Comparison of ENCODE assay signal across 9 cellular contexts in the genomic region with DNA sequence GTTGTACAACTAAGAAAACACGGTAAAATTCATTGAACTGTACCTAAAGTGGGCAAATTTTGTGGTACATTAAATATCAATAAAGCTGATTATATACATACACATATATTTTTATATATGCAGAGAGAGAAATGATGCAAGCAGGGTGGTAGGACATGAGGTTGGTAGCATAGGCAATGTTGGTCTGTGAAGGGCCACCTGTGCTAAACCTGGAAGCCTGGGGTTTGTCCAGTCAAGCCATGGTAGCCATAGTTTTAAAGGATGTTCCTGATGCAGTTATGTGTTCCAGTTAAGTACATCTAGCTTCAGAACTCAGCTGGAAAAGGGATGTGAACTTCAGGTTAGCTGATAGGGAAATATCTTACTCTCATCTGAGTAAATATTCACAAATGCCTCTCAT.
A peak's percentile ranks its signal among the peaks of the same experiment; 100 is the strongest.
DNase-seq lines count a peak whose midpoint lies in the region; ATAC-seq and TF ChIP-seq lines count a peak whose summit lies in the region.
"Had no signal": no experiment of that assay in that cellular context is flagged by ENCODE, and none has a peak within 500 bp of the region (broad histone marks: within the 10 kb centered on the region; RNA-seq: fewer than 3 reads in every experiment).

No MANE protein-coding gene starts in this region.

- no peak overlapping the region for H2AFZ ChIP-seq in mesenchymal stem cell (ENCODE audit: low read depth, low read length)

- no peak overlapping the region for H2BK12ac ChIP-seq in mesenchymal stem cell (ENCODE audit: low read length in 2 of 2)

- no peak overlapping the region for H2BK15ac ChIP-seq in mesenchymal stem cell (ENCODE audit: low read depth, poor library complexity, severe bottlenecking)

- no peak overlapping the region for H2AK5ac ChIP-seq in mesenchymal stem cell (ENCODE audit: low read length, severe bottlenecking)

- no peaks in the 10 kb centered on the region for H3K27me3 ChIP-seq in A673 (replicated peaks; ENCODE audit: insufficient read depth, low read depth, low read length, poor library complexity)
- no peaks in the 10 kb centered on the region for H3K27me3 ChIP-seq in DOHH2 (ENCODE audit: control insufficient read depth, low read length)
- H3K27me3 ChIP-seq in WERI-Rb-1 (ENCODE audit: insufficient read depth, low read depth, severe bottlenecking): no peaks in the 10 kb centered on the region
- no peaks in the 10 kb centered on the region for H3K27me3 ChIP-seq in mesenchymal stem cell (ENCODE audit: control insufficient read depth in 1 of 2, insufficient read depth in 1 of 2, low read length in 2 of 2)
- H3K27me3 ChIP-seq in left lung: no peaks in the 10 kb centered on the region

- TF ChIP-seq CTCF in A673 (conservative IDR thresholded peaks at IDR 0.05; ENCODE audit: low read depth, low read length) (no peak), DOHH2 (IDR thresholded peaks at IDR 0.05; ENCODE audit: low read depth, low read length, poor library complexity, severe bottlenecking) (no peak), WERI-Rb-1 (IDR thresholded peaks at IDR 0.05; ENCODE audit: low read depth, low read length) (no peak), left lung (IDR thresholded peaks at IDR 0.05) (no peak)

- no TSS peak for BruUV-seq in A673 (replicated peaks; lab: Mats Ljungman, UMichigan)

- no peaks in the 10 kb centered on the region for H3K79me2 ChIP-seq in DOHH2 (ENCODE audit: control insufficient read depth, low read length)

- no peak for ATAC-seq in left lung

- no peak overlapping the region for H3K18ac ChIP-seq in mesenchymal stem cell (ENCODE audit: low read depth in 1 of 2, low read length in 2 of 2)

- intact Hi-C loops in A673 (cut with micrococcal nuclease; ENCODE audit: unreplicated experiment) (loop anchor here (10.0 kb wide), 2 partner anchors 182 to 1112 kb away; a partner anchor contains a TSS), left lung (cut with DNase I) (no loop called here)

- no CpG with 5 or more reads among the region's 1 CpG for WGBS in mesenchymal stem cell

- no peak overlapping the region for H2BK120ac ChIP-seq in mesenchymal stem cell (ENCODE audit: low read depth, low read length)

- no peak overlapping the region for H3K4ac ChIP-seq in mesenchymal stem cell (ENCODE audit: low read depth in 1 of 2, low read length in 2 of 2)

- H3K27ac ChIP-seq in A673 (ENCODE audit: low read depth, low read length, poor library complexity, severe bottlenecking) (peak overlapping the region; percentile 95), DOHH2 (ENCODE audit: low read depth, low read length) (peak overlapping the region; percentile 99), WERI-Rb-1 (peak overlapping the region; percentile 98), mesenchymal stem cell (ENCODE audit: low read length, poor library complexity, severe bottlenecking) (no peak overlapping the region), left lung (peak overlapping the region in 1 of 2 donors; percentile 97)

- no peaks in the 10 kb centered on the region for H3K36me3 ChIP-seq in A673 (ENCODE audit: insufficient read depth, low read length, poor library complexity, severe bottlenecking)
- H3K36me3 ChIP-seq in DOHH2 (ENCODE audit: control insufficient read depth, low read length): peaks cover 15% of the 10 kb centered on the region
- no peaks in the 10 kb centered on the region for H3K36me3 ChIP-seq in WERI-Rb-1
- H3K36me3 ChIP-seq in mesenchymal stem cell (ENCODE audit: control insufficient read depth in 1 of 2, insufficient read depth in 2 of 2, low read depth in 1 of 2, low read length in 2 of 2): no peaks in the 10 kb centered on the region
- H3K36me3 ChIP-seq in left lung: no peaks in the 10 kb centered on the region

- H3K23ac ChIP-seq in mesenchymal stem cell (ENCODE audit: low read length in 2 of 2): no peak overlapping the region

- CTCF ChIA-PET in A673 (lab: Charles Lee): no interaction called here

- H3K4me3 ChIP-seq in A673 (ENCODE audit: low read depth, low read length, poor library complexity, severe bottlenecking) (peak overlapping the region; percentile 68), DOHH2 (ENCODE audit: low read length) (peak overlapping the region; percentile 99), WERI-Rb-1 (ENCODE audit: low read depth, low read length) (peak overlapping the region; percentile 71; the same call in 1 of the 2 replicates), mesenchymal stem cell (ENCODE audit: insufficient read depth in 1 of 2, low read depth in 1 of 2, low read length in 2 of 2) (no peak overlapping the region), left lung (peak overlapping the region in 1 of 2 donors; percentile 59)

- no peak overlapping the region for H3K14ac ChIP-seq in mesenchymal stem cell (ENCODE audit: low read length in 2 of 2)

- no peaks in the 10 kb centered on the region for H3K79me1 ChIP-seq in mesenchymal stem cell (replicated peaks; ENCODE audit: low read length, poor library complexity, severe bottlenecking)

- DNase-seq in A673 (ENCODE audit: low spot score) (no peak), WERI-Rb-1 (no peak), mesenchymal stem cell (no peak), left lung (no peak), 8988T (no peak), AG08395 (ENCODE audit: low spot score) (no peak)
- no peak for DNase-seq in activated CD4-positive, alpha-beta T cell treated with anti-CD3 and anti-CD28 coated beads, Interleukin-2, amount 50 U/mL, for 1 hour
- DNase-seq: cortex of kidney had no signal

- no peak overlapping the region for H2BK5ac ChIP-seq in mesenchymal stem cell (ENCODE audit: low read depth, low read length, poor library complexity, severe bottlenecking)

- peak overlapping the region; percentile 95 for H3K9ac ChIP-seq in mesenchymal stem cell (ENCODE audit: low read length)

- peaks cover 13% of the 10 kb centered on the region for H3K4me1 ChIP-seq in A673 (ENCODE audit: insufficient read depth, low read length, poor library complexity, severe bottlenecking)
- H3K4me1 ChIP-seq in DOHH2 (ENCODE audit: control insufficient read depth, low read length): peaks cover 64% of the 10 kb centered on the region
- peaks cover 4% of the 10 kb centered on the region for H3K4me1 ChIP-seq in mesenchymal stem cell (ENCODE audit: control insufficient read depth, insufficient read depth, low read depth, low read length)
- peaks cover 0 to 24% of the 10 kb centered on the region in 2 donors for H3K4me1 ChIP-seq in left lung

- no peaks in the 10 kb centered on the region for H3K9me3 ChIP-seq in A673 (ENCODE audit: low read depth, low read length, poor library complexity, severe bottlenecking)
- no peaks in the 10 kb centered on the region; the same call in 1 of the 2 replicates for H3K9me3 ChIP-seq in DOHH2 (ENCODE audit: control insufficient read depth, insufficient read depth, low read length)
- H3K9me3 ChIP-seq in WERI-Rb-1 (ENCODE audit: severe bottlenecking): peaks cover 3% of the 10 kb centered on the region
- H3K9me3 ChIP-seq in mesenchymal stem cell (ENCODE audit: control insufficient read depth, low read length): no peaks in the 10 kb centered on the region
- H3K9me3 ChIP-seq in left lung: no peaks in the 10 kb centered on the region

- H3K4me2 ChIP-seq in DOHH2 (ENCODE audit: low read length) (peak overlapping the region; percentile 96), mesenchymal stem cell (ENCODE audit: low read length, poor library complexity, severe bottlenecking) (no peak overlapping the region)

- no peak overlapping the region for H4K8ac ChIP-seq in mesenchymal stem cell (ENCODE audit: low read length)

- H4K20me1 ChIP-seq in DOHH2 (ENCODE audit: control insufficient read depth, insufficient read depth, low read depth, low read length): no peaks in the 10 kb centered on the region

- H4K91ac ChIP-seq in mesenchymal stem cell (ENCODE audit: low read length): no peak overlapping the region

- POLR2A ChIA-PET in A673 (lab: Charles Lee; ENCODE audit: low non-redundant PET): interaction anchor here (3.1 kb wide), 1 partner anchor 9 kb away, joined by 71 read pairs; a partner anchor contains a TSS

- no peaks in the 10 kb centered on the region for H3K9me2 ChIP-seq in DOHH2 (replicated peaks; ENCODE audit: control insufficient read depth, low read length)

- peaks cover 39% of the 10 kb centered on the region for H3F3A ChIP-seq in DOHH2 (ENCODE audit: control insufficient read depth, insufficient read depth)

Comparison
In these comparisons a context has a peak if more than half of its experiments do, and no peak if none do; other contexts are left out.
1. H3K4me3 ChIP-seq: peak in A673 (single experiment), DOHH2 (single experiment) and WERI-Rb-1 (single experiment); none in mesenchymal stem cell (0 of 2).